Comparison of ENCODE assay signal across 1 cellular context in the genomic region with DNA sequence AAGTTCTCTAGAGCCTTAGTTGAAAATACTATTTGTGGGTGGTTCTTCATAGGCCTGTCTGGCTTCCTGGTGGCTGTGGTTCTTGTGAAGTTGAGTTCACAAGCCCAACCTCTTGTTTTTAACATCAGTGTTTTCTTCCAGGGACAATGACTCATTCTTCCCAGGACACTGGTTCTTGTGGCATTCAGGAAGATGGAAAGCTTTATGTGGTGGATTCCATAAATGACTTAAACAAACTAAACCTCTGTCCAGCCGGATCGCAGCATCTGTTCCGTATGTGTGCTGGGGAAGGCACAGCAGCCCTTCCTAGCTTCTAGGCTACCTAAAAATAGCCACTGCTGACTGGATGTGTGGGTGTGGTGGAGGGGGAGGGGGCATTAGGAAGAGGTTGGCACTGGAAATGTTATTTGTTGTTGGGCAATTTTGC.
TF ChIP-seq lines count a peak whose summit lies in the region.

No MANE protein-coding gene starts in this region.

TF ChIP-seq in HEK293, 187 proteins besides CTCF, POLR2A, EP300 and RAD21 (continued from another document):
- no peak for TF ChIP-seq ZNF658 (tag by site-specific recombination; IDR thresholded peaks at IDR 0.05)
- TF ChIP-seq, protein P1, sequence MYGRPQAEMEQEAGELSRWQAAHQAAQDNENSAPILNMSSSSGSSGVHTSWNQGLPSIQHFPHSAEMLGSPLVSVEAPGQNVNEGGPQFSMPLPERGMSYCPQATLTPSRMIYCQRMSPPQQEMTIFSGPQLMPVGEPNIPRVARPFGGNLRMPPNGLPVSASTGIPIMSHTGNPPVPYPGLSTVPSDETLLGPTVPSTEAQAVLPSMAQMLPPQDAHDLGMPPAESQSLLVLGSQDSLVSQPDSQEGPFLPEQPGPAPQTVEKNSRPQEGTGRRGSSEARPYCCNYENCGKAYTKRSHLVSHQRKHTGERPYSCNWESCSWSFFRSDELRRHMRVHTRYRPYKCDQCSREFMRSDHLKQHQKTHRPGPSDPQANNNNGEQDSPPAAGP (tag by site-specific recombination; IDR thresholded peaks at IDR 0.05) = no peak
- TF ChIP-seq ZNF214 (tag by site-specific recombination; IDR thresholded peaks at IDR 0.05; ENCODE audit: borderline replicate concordance) = no peak
- TF ChIP-seq ZNF223 (tag by site-specific recombination; IDR thresholded peaks at IDR 0.05) = no peak
- TF ChIP-seq ZNF404 (tag by site-specific recombination; IDR thresholded peaks at IDR 0.05) = no peak
- TF ChIP-seq, protein P2, sequence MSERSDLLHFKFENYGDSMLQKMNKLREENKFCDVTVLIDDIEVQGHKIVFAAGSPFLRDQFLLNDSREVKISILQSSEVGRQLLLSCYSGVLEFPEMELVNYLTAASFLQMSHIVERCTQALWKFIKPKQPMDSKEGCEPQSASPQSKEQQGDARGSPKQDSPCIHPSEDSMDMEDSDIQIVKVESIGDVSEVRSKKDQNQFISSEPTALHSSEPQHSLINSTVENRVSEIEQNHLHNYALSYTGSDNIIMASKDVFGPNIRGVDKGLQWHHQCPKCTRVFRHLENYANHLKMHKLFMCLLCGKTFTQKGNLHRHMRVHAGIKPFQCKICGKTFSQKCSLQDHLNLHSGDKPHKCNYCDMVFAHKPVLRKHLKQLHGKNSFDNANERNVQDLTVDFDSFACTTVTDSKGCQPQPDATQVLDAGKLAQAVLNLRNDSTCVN (tag by site-specific recombination; optimal IDR thresholded peaks at IDR 0.05) = no peak
- no peak for TF ChIP-seq KLF7 (tag by site-specific recombination; IDR thresholded peaks at IDR 0.05; ENCODE audit: borderline replicate concordance)
- no peak for TF ChIP-seq ZNF555 (tag by site-specific recombination; conservative IDR thresholded peaks at IDR 0.05)
- TF ChIP-seq MEIS1 (CRISPR knock-in tag; IDR thresholded peaks at IDR 0.05; ENCODE audit: borderline replicate concordance) = no peak
- TF ChIP-seq, protein P3, sequence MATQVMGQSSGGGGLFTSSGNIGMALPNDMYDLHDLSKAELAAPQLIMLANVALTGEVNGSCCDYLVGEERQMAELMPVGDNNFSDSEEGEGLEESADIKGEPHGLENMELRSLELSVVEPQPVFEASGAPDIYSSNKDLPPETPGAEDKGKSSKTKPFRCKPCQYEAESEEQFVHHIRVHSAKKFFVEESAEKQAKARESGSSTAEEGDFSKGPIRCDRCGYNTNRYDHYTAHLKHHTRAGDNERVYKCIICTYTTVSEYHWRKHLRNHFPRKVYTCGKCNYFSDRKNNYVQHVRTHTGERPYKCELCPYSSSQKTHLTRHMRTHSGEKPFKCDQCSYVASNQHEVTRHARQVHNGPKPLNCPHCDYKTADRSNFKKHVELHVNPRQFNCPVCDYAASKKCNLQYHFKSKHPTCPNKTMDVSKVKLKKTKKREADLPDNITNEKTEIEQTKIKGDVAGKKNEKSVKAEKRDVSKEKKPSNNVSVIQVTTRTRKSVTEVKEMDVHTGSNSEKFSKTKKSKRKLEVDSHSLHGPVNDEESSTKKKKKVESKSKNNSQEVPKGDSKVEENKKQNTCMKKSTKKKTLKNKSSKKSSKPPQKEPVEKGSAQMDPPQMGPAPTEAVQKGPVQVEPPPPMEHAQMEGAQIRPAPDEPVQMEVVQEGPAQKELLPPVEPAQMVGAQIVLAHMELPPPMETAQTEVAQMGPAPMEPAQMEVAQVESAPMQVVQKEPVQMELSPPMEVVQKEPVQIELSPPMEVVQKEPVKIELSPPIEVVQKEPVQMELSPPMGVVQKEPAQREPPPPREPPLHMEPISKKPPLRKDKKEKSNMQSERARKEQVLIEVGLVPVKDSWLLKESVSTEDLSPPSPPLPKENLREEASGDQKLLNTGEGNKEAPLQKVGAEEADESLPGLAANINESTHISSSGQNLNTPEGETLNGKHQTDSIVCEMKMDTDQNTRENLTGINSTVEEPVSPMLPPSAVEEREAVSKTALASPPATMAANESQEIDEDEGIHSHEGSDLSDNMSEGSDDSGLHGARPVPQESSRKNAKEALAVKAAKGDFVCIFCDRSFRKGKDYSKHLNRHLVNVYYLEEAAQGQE (tag by site-specific recombination; IDR thresholded peaks at IDR 0.05) = peak; percentile 31; the same call in 1 of the 2 replicates
- no peak for TF ChIP-seq ZNF48 (tag by site-specific recombination; IDR thresholded peaks at IDR 0.05)
- TF ChIP-seq, protein P4, sequence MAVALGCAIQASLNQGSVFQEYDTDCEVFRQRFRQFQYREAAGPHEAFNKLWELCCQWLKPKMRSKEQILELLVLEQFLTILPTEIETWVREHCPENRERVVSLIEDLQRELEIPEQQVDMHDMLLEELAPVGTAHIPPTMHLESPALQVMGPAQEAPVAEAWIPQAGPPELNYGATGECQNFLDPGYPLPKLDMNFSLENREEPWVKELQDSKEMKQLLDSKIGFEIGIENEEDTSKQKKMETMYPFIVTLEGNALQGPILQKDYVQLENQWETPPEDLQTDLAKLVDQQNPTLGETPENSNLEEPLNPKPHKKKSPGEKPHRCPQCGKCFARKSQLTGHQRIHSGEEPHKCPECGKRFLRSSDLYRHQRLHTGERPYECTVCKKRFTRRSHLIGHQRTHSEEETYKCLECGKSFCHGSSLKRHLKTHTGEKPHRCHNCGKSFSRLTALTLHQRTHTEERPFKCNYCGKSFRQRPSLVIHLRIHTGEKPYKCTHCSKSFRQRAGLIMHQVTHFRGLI (tag by site-specific recombination; IDR thresholded peaks at IDR 0.05) = peak; percentile 97
- TF ChIP-seq SETDB1 (IDR thresholded peaks at IDR 0.05; ENCODE audit: insufficient read length, low read length) = no peak
- no peak for TF ChIP-seq ZBTB21 (tag by site-specific recombination; IDR thresholded peaks at IDR 0.05)
- TF ChIP-seq KLF9 (tag by site-specific recombination; IDR thresholded peaks at IDR 0.05; ENCODE audit: low read depth) = peak; percentile 49; the same call in 1 of the 2 replicates
- TF ChIP-seq, protein P5, sequence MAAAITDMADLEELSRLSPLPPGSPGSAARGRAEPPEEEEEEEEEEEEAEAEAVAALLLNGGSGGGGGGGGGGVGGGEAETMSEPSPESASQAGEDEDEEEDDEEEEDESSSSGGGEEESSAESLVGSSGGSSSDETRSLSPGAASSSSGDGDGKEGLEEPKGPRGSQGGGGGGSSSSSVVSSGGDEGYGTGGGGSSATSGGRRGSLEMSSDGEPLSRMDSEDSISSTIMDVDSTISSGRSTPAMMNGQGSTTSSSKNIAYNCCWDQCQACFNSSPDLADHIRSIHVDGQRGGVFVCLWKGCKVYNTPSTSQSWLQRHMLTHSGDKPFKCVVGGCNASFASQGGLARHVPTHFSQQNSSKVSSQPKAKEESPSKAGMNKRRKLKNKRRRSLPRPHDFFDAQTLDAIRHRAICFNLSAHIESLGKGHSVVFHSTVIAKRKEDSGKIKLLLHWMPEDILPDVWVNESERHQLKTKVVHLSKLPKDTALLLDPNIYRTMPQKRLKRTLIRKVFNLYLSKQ (tag by site-specific recombination; IDR thresholded peaks at IDR 0.05; ENCODE audit: borderline replicate concordance) = no peak
- TF ChIP-seq, protein P6, sequence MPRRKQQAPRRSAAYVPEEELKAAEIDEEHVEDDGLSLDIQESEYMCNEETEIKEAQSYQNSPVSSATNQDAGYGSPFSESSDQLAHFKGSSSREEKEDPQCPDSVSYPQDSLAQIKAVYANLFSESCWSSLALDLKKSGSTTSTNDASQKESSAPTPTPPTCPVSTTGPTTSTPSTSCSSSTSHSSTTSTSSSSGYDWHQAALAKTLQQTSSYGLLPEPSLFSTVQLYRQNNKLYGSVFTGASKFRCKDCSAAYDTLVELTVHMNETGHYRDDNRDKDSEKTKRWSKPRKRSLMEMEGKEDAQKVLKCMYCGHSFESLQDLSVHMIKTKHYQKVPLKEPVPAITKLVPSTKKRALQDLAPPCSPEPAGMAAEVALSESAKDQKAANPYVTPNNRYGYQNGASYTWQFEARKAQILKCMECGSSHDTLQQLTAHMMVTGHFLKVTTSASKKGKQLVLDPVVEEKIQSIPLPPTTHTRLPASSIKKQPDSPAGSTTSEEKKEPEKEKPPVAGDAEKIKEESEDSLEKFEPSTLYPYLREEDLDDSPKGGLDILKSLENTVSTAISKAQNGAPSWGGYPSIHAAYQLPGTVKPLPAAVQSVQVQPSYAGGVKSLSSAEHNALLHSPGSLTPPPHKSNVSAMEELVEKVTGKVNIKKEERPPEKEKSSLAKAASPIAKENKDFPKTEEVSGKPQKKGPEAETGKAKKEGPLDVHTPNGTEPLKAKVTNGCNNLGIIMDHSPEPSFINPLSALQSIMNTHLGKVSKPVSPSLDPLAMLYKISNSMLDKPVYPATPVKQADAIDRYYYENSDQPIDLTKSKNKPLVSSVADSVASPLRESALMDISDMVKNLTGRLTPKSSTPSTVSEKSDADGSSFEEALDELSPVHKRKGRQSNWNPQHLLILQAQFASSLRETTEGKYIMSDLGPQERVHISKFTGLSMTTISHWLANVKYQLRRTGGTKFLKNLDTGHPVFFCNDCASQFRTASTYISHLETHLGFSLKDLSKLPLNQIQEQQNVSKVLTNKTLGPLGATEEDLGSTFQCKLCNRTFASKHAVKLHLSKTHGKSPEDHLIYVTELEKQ (tag by site-specific recombination; IDR thresholded peaks at IDR 0.05; ENCODE audit: borderline replicate concordance) = no peak
- no peak for TF ChIP-seq ZNF548 (tag by site-specific recombination; IDR thresholded peaks at IDR 0.05)
- TF ChIP-seq, protein P7, sequence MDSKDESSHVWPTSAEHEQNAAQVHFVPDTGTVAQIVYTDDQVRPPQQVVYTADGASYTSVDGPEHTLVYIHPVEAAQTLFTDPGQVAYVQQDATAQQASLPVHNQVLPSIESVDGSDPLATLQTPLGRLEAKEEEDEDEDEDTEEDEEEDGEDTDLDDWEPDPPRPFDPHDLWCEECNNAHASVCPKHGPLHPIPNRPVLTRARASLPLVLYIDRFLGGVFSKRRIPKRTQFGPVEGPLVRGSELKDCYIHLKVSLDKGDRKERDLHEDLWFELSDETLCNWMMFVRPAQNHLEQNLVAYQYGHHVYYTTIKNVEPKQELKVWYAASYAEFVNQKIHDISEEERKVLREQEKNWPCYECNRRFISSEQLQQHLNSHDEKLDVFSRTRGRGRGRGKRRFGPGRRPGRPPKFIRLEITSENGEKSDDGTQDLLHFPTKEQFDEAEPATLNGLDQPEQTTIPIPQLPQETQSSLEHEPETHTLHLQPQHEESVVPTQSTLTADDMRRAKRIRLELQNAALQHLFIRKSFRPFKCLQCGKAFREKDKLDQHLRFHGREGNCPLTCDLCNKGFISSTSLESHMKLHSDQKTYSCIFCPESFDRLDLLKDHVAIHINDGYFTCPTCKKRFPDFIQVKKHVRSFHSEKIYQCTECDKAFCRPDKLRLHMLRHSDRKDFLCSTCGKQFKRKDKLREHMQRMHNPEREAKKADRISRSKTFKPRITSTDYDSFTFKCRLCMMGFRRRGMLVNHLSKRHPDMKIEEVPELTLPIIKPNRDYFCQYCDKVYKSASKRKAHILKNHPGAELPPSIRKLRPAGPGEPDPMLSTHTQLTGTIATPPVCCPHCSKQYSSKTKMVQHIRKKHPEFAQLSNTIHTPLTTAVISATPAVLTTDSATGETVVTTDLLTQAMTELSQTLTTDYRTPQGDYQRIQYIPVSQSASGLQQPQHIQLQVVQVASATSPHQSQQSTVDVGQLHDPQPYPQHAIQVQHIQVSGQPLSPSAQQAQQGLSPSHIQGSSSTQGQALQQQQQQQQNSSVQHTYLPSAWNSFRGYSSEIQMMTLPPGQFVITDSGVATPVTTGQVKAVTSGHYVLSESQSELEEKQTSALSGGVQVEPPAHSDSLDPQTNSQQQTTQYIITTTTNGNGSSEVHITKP (tag by site-specific recombination; IDR thresholded peaks at IDR 0.05) = 0 out of 2 replicates have a peak, but pooled peaks have one; percentile 17
- TF ChIP-seq ZNF514 (tag by site-specific recombination; IDR thresholded peaks at IDR 0.05) = no peak
- TF ChIP-seq ZNF292 (tag by site-specific recombination; IDR thresholded peaks at IDR 0.05; ENCODE audit: borderline replicate concordance, low read depth) = no peak
- no peak for TF ChIP-seq BCL11B (tag by site-specific recombination; IDR thresholded peaks at IDR 0.05; ENCODE audit: low read depth)
- TF ChIP-seq, protein P8, sequence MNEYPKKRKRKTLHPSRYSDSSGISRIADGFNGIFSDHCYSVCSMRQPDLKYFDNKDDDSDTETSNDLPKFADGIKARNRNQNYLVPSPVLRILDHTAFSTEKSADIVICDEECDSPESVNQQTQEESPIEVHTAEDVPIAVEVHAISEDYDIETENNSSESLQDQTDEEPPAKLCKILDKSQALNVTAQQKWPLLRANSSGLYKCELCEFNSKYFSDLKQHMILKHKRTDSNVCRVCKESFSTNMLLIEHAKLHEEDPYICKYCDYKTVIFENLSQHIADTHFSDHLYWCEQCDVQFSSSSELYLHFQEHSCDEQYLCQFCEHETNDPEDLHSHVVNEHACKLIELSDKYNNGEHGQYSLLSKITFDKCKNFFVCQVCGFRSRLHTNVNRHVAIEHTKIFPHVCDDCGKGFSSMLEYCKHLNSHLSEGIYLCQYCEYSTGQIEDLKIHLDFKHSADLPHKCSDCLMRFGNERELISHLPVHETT (tag by site-specific recombination; IDR thresholded peaks at IDR 0.05) = no peak
- 0 out of 2 replicates have a peak, but pooled peaks have one; percentile 12 for TF ChIP-seq IKZF3 (tag by site-specific recombination; IDR thresholded peaks at IDR 0.05)
- no peak for TF ChIP-seq ZNF768 (tag by site-specific recombination; IDR thresholded peaks at IDR 0.05)
- TF ChIP-seq ZNF138 (tag by site-specific recombination; IDR thresholded peaks at IDR 0.05; ENCODE audit: borderline replicate concordance) = no peak
- TF ChIP-seq ZNF664 (tag by site-specific recombination; IDR thresholded peaks at IDR 0.05) = no peak
- TF ChIP-seq EGR2 (tag by site-specific recombination; IDR thresholded peaks at IDR 0.05; ENCODE audit: low read depth) = peak; percentile 61; the same call in 1 of the 2 replicates
- TF ChIP-seq ZFHX2 (tag by site-specific recombination; conservative IDR thresholded peaks at IDR 0.05) = peak; percentile 71
- TF ChIP-seq FEZF1 (tag by site-specific recombination; IDR thresholded peaks at IDR 0.05) = no peak
- no peak for TF ChIP-seq ZNF558 (tag by site-specific recombination; IDR thresholded peaks at IDR 0.05)
- TF ChIP-seq, protein P9, sequence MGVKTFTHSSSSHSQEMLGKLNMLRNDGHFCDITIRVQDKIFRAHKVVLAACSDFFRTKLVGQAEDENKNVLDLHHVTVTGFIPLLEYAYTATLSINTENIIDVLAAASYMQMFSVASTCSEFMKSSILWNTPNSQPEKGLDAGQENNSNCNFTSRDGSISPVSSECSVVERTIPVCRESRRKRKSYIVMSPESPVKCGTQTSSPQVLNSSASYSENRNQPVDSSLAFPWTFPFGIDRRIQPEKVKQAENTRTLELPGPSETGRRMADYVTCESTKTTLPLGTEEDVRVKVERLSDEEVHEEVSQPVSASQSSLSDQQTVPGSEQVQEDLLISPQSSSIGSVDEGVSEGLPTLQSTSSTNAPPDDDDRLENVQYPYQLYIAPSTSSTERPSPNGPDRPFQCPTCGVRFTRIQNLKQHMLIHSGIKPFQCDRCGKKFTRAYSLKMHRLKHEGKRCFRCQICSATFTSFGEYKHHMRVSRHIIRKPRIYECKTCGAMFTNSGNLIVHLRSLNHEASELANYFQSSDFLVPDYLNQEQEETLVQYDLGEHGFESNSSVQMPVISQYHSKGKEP (tag by site-specific recombination; IDR thresholded peaks at IDR 0.05) = no peak
- TF ChIP-seq ZNF654 (tag by site-specific recombination; IDR thresholded peaks at IDR 0.05; ENCODE audit: low read depth) = no peak
- TF ChIP-seq ZNF423 (tag by site-specific recombination; IDR thresholded peaks at IDR 0.05) = no peak
- TF ChIP-seq GLIS1 (tag by site-specific recombination; IDR thresholded peaks at IDR 0.05) = no peak
- TF ChIP-seq ZNF366 (tag by site-specific recombination; conservative IDR thresholded peaks at IDR 0.05) = no peak
